Comparison of ENCODE assay signal across 20 cellular contexts in the genomic region with DNA sequence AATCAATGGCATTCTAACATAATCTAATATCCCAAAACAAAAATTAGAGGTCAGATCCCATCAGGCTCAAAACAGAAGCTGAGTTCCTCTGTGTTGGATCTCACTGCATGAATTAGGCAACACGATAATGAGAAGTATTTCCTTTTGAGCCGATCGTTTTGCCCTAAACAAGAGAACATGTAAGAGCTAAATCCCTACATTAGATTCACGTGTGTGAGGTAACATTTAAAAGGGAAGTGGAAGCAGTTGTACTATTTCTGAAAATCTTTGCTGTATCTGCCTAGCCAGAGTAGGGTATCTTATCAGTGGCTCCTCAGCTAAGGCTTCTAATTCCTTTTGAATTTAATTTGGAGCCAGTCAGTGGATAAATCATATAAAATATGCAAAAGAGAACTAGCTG.
"Had no signal": no experiment of that assay in that cellular context is flagged by ENCODE, and none has a peak within 500 bp of the region (broad histone marks: within the 10 kb centered on the region; RNA-seq: fewer than 3 reads in every experiment).

No MANE protein-coding gene starts in this region.

- H3K4me1 Mint-ChIP-seq: activated CD4-positive, alpha-beta memory T cell treated with anti-CD3 and anti-CD28 coated beads, Interleukin-2, amount 10 ng/mL, durations not matched to agents 7 days and 5 days had no signal

- H3K27me3 ChIP-seq: colonic mucosa, heart right ventricle, vagina had no signal

- H3K9me3 ChIP-seq: colonic mucosa, heart right ventricle, thoracic aorta, vagina had no signal

- H3K9me3 Mint-ChIP-seq: activated naive CD4-positive, alpha-beta T cell treated with anti-CD3 and anti-CD28 coated beads, Interleukin-2, amount 10 ng/mL, durations not matched to agents 7 days and 5 days; activated T-cell treated with anti-CD3 and anti-CD28 coated beads, Interleukin-2, amount 50 U/mL, for 72 hours; endodermal cell; natural killer cell treated with Interleukin-12 subunit alpha and Interleukin-12 subunit beta and Interleukin-15 and Interleukin-18, amount 100 ng/mL, for 72 hours; type B pancreatic cell had no signal

- FAIRE-seq: bronchial epithelial cell had no signal

- H3K4me1 ChIP-seq: colonic mucosa, vagina had no signal

- H3K36me3 Mint-ChIP-seq: activated naive CD4-positive, alpha-beta T cell treated with anti-CD3 and anti-CD28 coated beads, Interleukin-2, amount 10 ng/mL, durations not matched to agents 7 days and 5 days; natural killer cell treated with Interleukin-12 subunit alpha and Interleukin-12 subunit beta and Interleukin-15 and Interleukin-18, amount 100 ng/mL, for 72 hours had no signal

- H3K27ac ChIP-seq: colonic mucosa, heart right ventricle, thoracic aorta, vagina had no signal

- H3K4me3 ChIP-seq: colonic mucosa, heart right ventricle, thoracic aorta, vagina had no signal

- H3K36me3 ChIP-seq: colonic mucosa, heart right ventricle, thoracic aorta, vagina had no signal

- H3K27me3 Mint-ChIP-seq: activated CD4-positive, alpha-beta memory T cell treated with anti-CD3 and anti-CD28 coated beads, Interleukin-2, amount 10 ng/mL, durations not matched to agents 7 days and 5 days; activated CD4-positive, alpha-beta T cell treated with anti-CD3 and anti-CD28 coated beads, Interleukin-2, amount 10 ng/mL, durations not matched to agents 24 days and 14 days; activated naive CD4-positive, alpha-beta T cell treated with anti-CD3 and anti-CD28 coated beads, Interleukin-2, amount 10 ng/mL, durations not matched to agents 7 days and 5 days; natural killer cell treated with Interleukin-12 subunit alpha and Interleukin-12 subunit beta and Interleukin-15 and Interleukin-18, amount 100 ng/mL, for 72 hours; progenitor cell of endocrine pancreas; type B pancreatic cell had no signal

- H3K4me3 Mint-ChIP-seq: activated CD4-positive, alpha-beta memory T cell treated with anti-CD3 and anti-CD28 coated beads, Interleukin-2, amount 10 ng/mL, durations not matched to agents 7 days and 5 days; activated CD4-positive, alpha-beta T cell treated with anti-CD3 and anti-CD28 coated beads, Interleukin-2, amount 10 ng/mL, durations not matched to agents 24 days and 14 days; activated naive CD4-positive, alpha-beta T cell treated with anti-CD3 and anti-CD28 coated beads, Interleukin-2, amount 10 ng/mL, durations not matched to agents 7 days and 5 days; activated T-cell treated with anti-CD3 and anti-CD28 coated beads, Interleukin-2, amount 50 U/mL, for 72 hours; endodermal cell; natural killer cell treated with Interleukin-12 subunit alpha and Interleukin-12 subunit beta and Interleukin-15 and Interleukin-18, amount 100 ng/mL, for 72 hours; type B pancreatic cell had no signal

- ATAC-seq: activated CD4-positive, CD25-positive, alpha-beta regulatory T cell treated with anti-CD3 and anti-CD28 coated beads, Interleukin-2, amount 50 U/mL, for 24 hours; activated T-cell treated with anti-CD3 and anti-CD28 coated beads, Interleukin-2, amount 50 U/mL, for 72 hours; heart right ventricle; left cardiac atrium; natural killer cell treated with Interleukin-12 subunit alpha and Interleukin-12 subunit beta and Interleukin-15 and Interleukin-18, amount 100 ng/mL, for 72 hours had no signal

- H3K27ac Mint-ChIP-seq: activated CD4-positive, alpha-beta memory T cell treated with anti-CD3 and anti-CD28 coated beads, Interleukin-2, amount 10 ng/mL, durations not matched to agents 7 days and 5 days; activated CD4-positive, alpha-beta T cell treated with anti-CD3 and anti-CD28 coated beads, Interleukin-2, amount 10 ng/mL, durations not matched to agents 24 days and 14 days; activated naive CD4-positive, alpha-beta T cell treated with anti-CD3 and anti-CD28 coated beads, Interleukin-2, amount 10 ng/mL, durations not matched to agents 7 days and 5 days; activated T-cell treated with anti-CD3 and anti-CD28 coated beads, Interleukin-2, amount 50 U/mL, for 72 hours; natural killer cell treated with Interleukin-12 subunit alpha and Interleukin-12 subunit beta and Interleukin-15 and Interleukin-18, amount 100 ng/mL, for 72 hours had no signal

- DNase-seq: activated CD4-positive, alpha-beta memory T cell treated with anti-CD3 and anti-CD28 coated beads, Interleukin-2, amount 10 ng/mL, durations not matched to agents 7 days and 5 days; activated CD4-positive, alpha-beta T cell treated with anti-CD3 and anti-CD28 coated beads, Interleukin-2, amount 10 ng/mL, durations not matched to agents 24 days and 14 days; activated effector memory CD4-positive, alpha-beta T cell treated with Interleukin-2 at 50 U/mL for 16 hours; activated naive CD4-positive, alpha-beta T cell treated with anti-CD3 and anti-CD28 coated beads, Interleukin-2, amount 10 ng/mL, durations not matched to agents 7 days and 5 days; activated T-cell treated with anti-CD3 and anti-CD28 coated beads, Interleukin-2, amount 50 U/mL, for 72 hours; amygdala; colonic mucosa; endodermal cell; heart right ventricle; islet precursor cell; left cardiac atrium; stimulated activated CD4-positive, alpha-beta T cell treated with anti-CD3 and anti-CD28 coated beads, Interleukin-2, amount 100 ng/mL, for 48 hours; stimulated activated naive CD4-positive, alpha-beta T cell treated with Interleukin-2 at 50 U/mL for 16 hours had no signal
